Comparison of ENCODE assay signal across 23 cellular contexts in genomic region chr12:61757831-61758505, GRCh38.
DNase-seq lines count a peak whose midpoint lies in the region; ATAC-seq and TF ChIP-seq lines count a peak whose summit lies in the region.
"Had no signal": no experiment of that assay in that cellular context is flagged by ENCODE, and none has a peak within 500 bp of the region (broad histone marks: within the 10 kb centered on the region; RNA-seq: fewer than 3 reads in every experiment).

No MANE protein-coding gene starts in this region.

- no peaks in the 10 kb centered on the region for H3K9me3 Mint-ChIP-seq in Caco-2 (ENCODE audit: unreplicated experiment)
- H3K9me3 Mint-ChIP-seq: activated CD4-positive, alpha-beta T cell treated with anti-CD3 and anti-CD28 coated beads, Interleukin-2, amount 10 ng/mL, durations not matched to agents 7 days and 5 days; activated naive CD4-positive, alpha-beta T cell treated with anti-CD3 and anti-CD28 coated beads for 36 hours; CD4-positive, CD25-positive, alpha-beta regulatory T cell; nephron progenitor cell had no signal

- H3K4me1 ChIP-seq in GM23248 (ENCODE audit: insufficient read depth) (peaks cover 18% of the 10 kb centered on the region), RWPE2 (ENCODE audit: insufficient read depth, poor library complexity, severe bottlenecking) (peaks cover 3% of the 10 kb centered on the region), Caco-2 (no peaks in the 10 kb centered on the region)
- H3K4me1 ChIP-seq: left ventricle myocardium inferior, pancreas, right lobe of liver, stomach, tibial nerve had no signal

- no peaks in the 10 kb centered on the region for H3K79me2 ChIP-seq in GM23248 (ENCODE audit: insufficient read depth)

- no peaks in the 10 kb centered on the region for H3K27me3 ChIP-seq in GM23248 (replicated peaks; ENCODE audit: insufficient read depth)
- H3K27me3 ChIP-seq in RWPE2 (ENCODE audit: insufficient read depth, poor library complexity, severe bottlenecking): no peaks in the 10 kb centered on the region
- H3K27me3 ChIP-seq in MG63: no peaks in the 10 kb centered on the region
- no peaks in the 10 kb centered on the region for H3K27me3 ChIP-seq in Caco-2 (replicated peaks; ENCODE audit: control insufficient read depth, insufficient read depth, low read length)
- H3K27me3 ChIP-seq: pancreas, right lobe of liver, stomach, tibial nerve had no signal

- DNase-seq in GM23248: peak; percentile 68
- DNase-seq in RWPE2 (ENCODE audit: low spot score): no peak
- peak; percentile 65 for DNase-seq in fibroblast of mammary gland (ENCODE audit: low read depth)
- peak; percentile 62 for DNase-seq in renal cortical epithelial cell (ENCODE audit: low read depth)
- DNase-seq in MG63: no peak
- no peak for DNase-seq in OCI-M1 (lab: John Stamatoyannopoulos, UW)
- no peak for DNase-seq in Caco-2
- DNase-seq: activated CD4-positive, alpha-beta T cell treated with anti-CD3 and anti-CD28 coated beads, Interleukin-2, amount 10 ng/mL, durations not matched to agents 7 days and 5 days; activated naive CD4-positive, alpha-beta T cell treated with anti-CD3 and anti-CD28 coated beads for 36 hours; amniotic stem cell; CD4-positive, CD25-positive, alpha-beta regulatory T cell; central memory CD4-positive, alpha-beta T cell; left ventricle myocardium inferior; NCI-H1694; NCI-H69; nephron progenitor cell; pancreas; right lobe of liver; Right ventricle myocardium superior; stomach had no signal

- no peak overlapping the region for H3K9ac ChIP-seq in GM23248

- 31 to 36% methylated on average over 5 of the region's 5 CpGs for WGBS in GM23248 (ENCODE audit: low coverage in 1 of 2, low lambda C conversion rate in 2 of 2, missing lambda C conversion rate in 2 of 2), 2 experiments

- no peak for TF ChIP-seq CTCF in RWPE2 (IDR thresholded peaks at IDR 0.05; ENCODE audit: poor library complexity, severe bottlenecking)
- no peak for TF ChIP-seq CTCF in fibroblast of mammary gland (conservative IDR thresholded peaks at IDR 0.05; ENCODE audit: control insufficient read depth, insufficient read depth, low read depth, low read length)
- no peak for TF ChIP-seq CTCF in Caco-2 (IDR thresholded peaks at IDR 0.05; ENCODE audit: insufficient read depth in 1 of 2, low read depth in 1 of 2, low read length in 1 of 2, severe bottlenecking in 1 of 2, unreplicated experiment in 1 of 2)

- no peaks in the 10 kb centered on the region for H3K4me1 Mint-ChIP-seq in Caco-2 (ENCODE audit: low read depth, unreplicated experiment)
- H3K4me1 Mint-ChIP-seq: activated CD4-positive, alpha-beta T cell treated with anti-CD3 and anti-CD28 coated beads, Interleukin-2, amount 10 ng/mL, durations not matched to agents 7 days and 5 days; CD4-positive, CD25-positive, alpha-beta regulatory T cell; nephron progenitor cell had no signal

- no peak overlapping the region for H2AFZ ChIP-seq in GM23248

- H3K36me3 ChIP-seq in GM23248 (ENCODE audit: low read depth) (no peaks in the 10 kb centered on the region), RWPE2 (ENCODE audit: low read depth) (no peaks in the 10 kb centered on the region), MG63 (no peaks in the 10 kb centered on the region), Caco-2 (ENCODE audit: control insufficient read depth, insufficient read depth, low read length) (no peaks in the 10 kb centered on the region)
- H3K36me3 ChIP-seq: left ventricle myocardium inferior, pancreas, right lobe of liver, stomach, tibial nerve, WERI-Rb-1 had no signal

- H3K9me3 ChIP-seq in GM23248 (ENCODE audit: low read depth): no peaks in the 10 kb centered on the region
- no peaks in the 10 kb centered on the region for H3K9me3 ChIP-seq in RWPE2 (ENCODE audit: severe bottlenecking)
- no peaks in the 10 kb centered on the region for H3K9me3 ChIP-seq in MG63
- no peaks in the 10 kb centered on the region for H3K9me3 ChIP-seq in Caco-2
- H3K9me3 ChIP-seq: left ventricle myocardium inferior, pancreas, right lobe of liver, tibial nerve had no signal

- in situ Hi-C loops in GM23248 (cut with MboI): no loop called here

- peak overlapping the region; percentile 19 for H3K4me2 ChIP-seq in GM23248 (ENCODE audit: unreplicated experiment)

- H3F3A ChIP-seq in GM23248 (ENCODE audit: insufficient read depth): peaks cover 21% of the 10 kb centered on the region

- H3K27ac Mint-ChIP-seq in Caco-2 (ENCODE audit: unreplicated experiment): no peak overlapping the region
- H3K27ac Mint-ChIP-seq: activated CD4-positive, alpha-beta T cell treated with anti-CD3 and anti-CD28 coated beads, Interleukin-2, amount 10 ng/mL, durations not matched to agents 7 days and 5 days; activated naive CD4-positive, alpha-beta T cell treated with anti-CD3 and anti-CD28 coated beads for 36 hours; CD4-positive, CD25-positive, alpha-beta regulatory T cell; nephron progenitor cell had no signal

- no TSS peak for BruUV-seq in Caco-2 (replicated peaks; lab: Mats Ljungman, UMichigan)

- POLR2A ChIA-PET in Caco-2 (lab: Charles Lee): no interaction called here

- H3K36me3 Mint-ChIP-seq in Caco-2 (ENCODE audit: insufficient read depth, unreplicated experiment): no peaks in the 10 kb centered on the region
- H3K36me3 Mint-ChIP-seq: CD4-positive, CD25-positive, alpha-beta regulatory T cell had no signal

- CTCF ChIA-PET in Caco-2 (lab: Charles Lee): no interaction called here

- no peaks in the 10 kb centered on the region for H4K20me1 ChIP-seq in GM23248 (ENCODE audit: insufficient read depth)

- H3K4me3 ChIP-seq in GM23248: peak overlapping the region; percentile 6; the same call in 1 of the 2 replicates
- no peak overlapping the region for H3K4me3 ChIP-seq in RWPE2 (ENCODE audit: severe bottlenecking)
- H3K4me3 ChIP-seq in fibroblast of mammary gland (ENCODE audit: control insufficient read depth, low read depth, low read length): no peak overlapping the region
- H3K4me3 ChIP-seq in MG63: no peak overlapping the region
- H3K4me3 ChIP-seq in Caco-2 (ENCODE audit: low read depth, low read length): no peak overlapping the region
- H3K4me3 ChIP-seq: left ventricle myocardium inferior, pancreas, right lobe of liver, stomach, tibial nerve had no signal

- H3K27ac ChIP-seq in GM23248 (0 out of 2 replicates have a peak overlapping the region, but pooled peaks have one; percentile 1), RWPE2 (ENCODE audit: poor library complexity, severe bottlenecking) (no peak overlapping the region)
- H3K27ac ChIP-seq: left ventricle myocardium inferior, pancreas, right lobe of liver, stomach, tibial nerve, WERI-Rb-1 had no signal

- intact Hi-C loops in Caco-2 (cut with micrococcal nuclease; ENCODE audit: unreplicated experiment): no loop called here

- H3K4me3 Mint-ChIP-seq in Caco-2 (ENCODE audit: unreplicated experiment): no peak overlapping the region
- H3K4me3 Mint-ChIP-seq: activated CD4-positive, alpha-beta T cell treated with anti-CD3 and anti-CD28 coated beads, Interleukin-2, amount 10 ng/mL, durations not matched to agents 7 days and 5 days; activated naive CD4-positive, alpha-beta T cell treated with anti-CD3 and anti-CD28 coated beads for 36 hours; CD4-positive, CD25-positive, alpha-beta regulatory T cell; nephron progenitor cell had no signal

- H3K9me2 ChIP-seq in GM23248 (ENCODE audit: insufficient read depth): no peaks in the 10 kb centered on the region

- H3K27me3 Mint-ChIP-seq in Caco-2 (ENCODE audit: insufficient read depth, unreplicated experiment): no peaks in the 10 kb centered on the region
- H3K27me3 Mint-ChIP-seq: activated CD4-positive, alpha-beta T cell treated with anti-CD3 and anti-CD28 coated beads, Interleukin-2, amount 10 ng/mL, durations not matched to agents 7 days and 5 days; CD4-positive, CD25-positive, alpha-beta regulatory T cell had no signal

- ATAC-seq in RWPE2 (ENCODE audit: low read depth): peak; percentile 67
- no peak for ATAC-seq in HG03025 (IDR thresholded peaks at IDR 0.05; ENCODE audit: low FRiP score, unreplicated experiment)
- ATAC-seq: pancreas, right lobe of liver had no signal

Comparison
In these comparisons a context has a peak if more than half of its experiments do, and no peak if none do; other contexts are left out.
1. DNase-seq: peak in GM23248 (single experiment), fibroblast of mammary gland (single experiment) and renal cortical epithelial cell (single experiment); none in RWPE2 (single experiment), MG63 (single experiment), OCI-M1 (single experiment) and Caco-2 (0 of 2).